In the genomic region with DNA sequence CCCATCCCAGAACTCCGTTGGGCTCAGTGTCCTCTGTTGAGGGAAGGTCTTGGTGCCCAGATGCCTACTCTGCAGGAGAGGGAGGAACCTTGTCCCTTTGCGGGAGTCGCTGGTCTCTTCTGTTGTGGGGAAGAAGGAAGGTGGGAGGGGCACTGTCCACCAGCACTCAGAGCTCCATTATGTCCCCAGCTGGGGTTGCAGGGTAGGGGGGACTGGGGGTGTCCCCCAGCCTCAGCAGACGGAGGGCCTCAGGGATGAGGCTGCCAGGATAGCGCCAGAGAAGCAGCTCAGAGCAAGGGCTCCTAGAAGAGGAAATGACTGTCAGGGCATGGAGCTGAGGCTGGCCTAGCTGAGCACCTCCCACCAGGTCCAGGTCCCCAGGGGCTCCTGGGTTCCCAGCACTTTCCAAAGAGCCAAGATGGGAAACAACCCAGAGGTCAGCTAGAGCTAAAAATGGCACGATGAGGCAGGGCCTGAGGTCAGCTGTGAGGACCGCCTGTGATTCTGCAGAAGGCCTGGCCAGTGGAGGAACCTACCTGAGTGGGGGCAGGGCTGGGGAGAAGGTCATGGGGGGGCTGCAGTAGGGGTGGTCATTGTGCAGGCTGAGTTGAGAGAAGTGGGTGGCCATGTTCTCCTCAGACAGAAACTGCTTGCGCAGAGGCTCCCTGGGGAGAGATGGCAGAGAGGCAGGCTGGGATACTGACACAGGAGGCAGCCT, we compare ENCODE assay signal across 8 cellular contexts. TPM values are rescaled to one million over a fixed set of nuclear protein-coding genes. Genes with fewer than 3 reads are reported as not detected.
DNase-seq lines count a peak whose midpoint lies in the region; ATAC-seq, FAIRE-seq and TF ChIP-seq lines count a peak whose summit lies in the region.

No MANE protein-coding gene starts in this region.

- peak overlapping the region; percentile 93 for H3K27ac ChIP-seq in subcutaneous abdominal adipose tissue (ENCODE audit: low read depth, low read length)

- peak overlapping the region; percentile 77 for H3K4me3 ChIP-seq in AG10803 (ENCODE audit: low read length)
- peak overlapping the region; percentile 48 to 82 (median 78) for H3K4me3 ChIP-seq in subcutaneous abdominal adipose tissue (ENCODE audit: low read depth in 1 of 5, low read length in 5 of 5)

- H3K9me3 ChIP-seq in subcutaneous abdominal adipose tissue (ENCODE audit: control insufficient read depth in 5 of 5, low read length in 5 of 5): no peaks in the 10 kb centered on the region

- no peak for ATAC-seq in activated naive CD8-positive, alpha-beta T cell treated with anti-CD3 and anti-CD28 coated beads, Interleukin-2, amount 10 ng/mL, durations not matched to agents 7 days and 5 days (ENCODE audit: low read depth)
- ATAC-seq in GM21526 (IDR thresholded peaks at IDR 0.05; ENCODE audit: low FRiP score, unreplicated experiment): no peak

- peaks cover 16% of the 10 kb centered on the region for H3K27me3 Mint-ChIP-seq in activated naive CD8-positive, alpha-beta T cell treated with anti-CD3 and anti-CD28 coated beads, Interleukin-2, amount 10 ng/mL, durations not matched to agents 7 days and 5 days

- H3K4me3 Mint-ChIP-seq in activated naive CD8-positive, alpha-beta T cell treated with anti-CD3 and anti-CD28 coated beads, Interleukin-2, amount 10 ng/mL, durations not matched to agents 7 days and 5 days: peak overlapping the region; percentile 87

- in situ Hi-C loops in GM13977 (cut with MboI; ENCODE audit: low pct_unique_long_range_greater_than_20kb, low sequenced_read_pairs, unreplicated experiment): no loop called here

- peaks cover 4 to 9% (median 8%) of the 10 kb centered on the region in 5 donors for H3K27me3 ChIP-seq in subcutaneous abdominal adipose tissue (ENCODE audit: control insufficient read depth in 5 of 5, insufficient read depth in 4 of 5, low read length in 5 of 5)

- POLR2A ChIA-PET in activated naive CD8-positive, alpha-beta T cell treated with anti-CD3 and anti-CD28 coated beads, Interleukin-2, amount 10 ng/mL, durations not matched to agents 7 days and 5 days (lab: Charles Lee): interaction anchor here (1.0 to 2.3 kb wide), 7 partner anchors 15 to 140 kb away, joined by 3 to 8 read pairs (median 5); partner anchors contain the start of genes FLYWCH2, IL32 and PKMYT1

- TF ChIP-seq CTCF in AG10803 (conservative IDR thresholded peaks at IDR 0.05; ENCODE audit: low read length) (no peak), GM13977 (IDR thresholded peaks at IDR 0.05; ENCODE audit: extremely low read depth, insufficient read depth, missing control alignments) (no peak)

- DNase-seq in AG10803 (ENCODE audit: low read depth) (peak; percentile 60), HTR-8/SVneo (ENCODE audit: insufficient read length, low spot score) (no peak), iris pigment epithelial cell (ENCODE audit: low read depth) (peak; percentile 12), GM13977 (ENCODE audit: low spot score) (no peak)
- no peak for DNase-seq in activated naive CD8-positive, alpha-beta T cell treated with anti-CD3 and anti-CD28 coated beads, Interleukin-2, amount 10 ng/mL, durations not matched to agents 7 days and 5 days
- no peak for DNase-seq in stimulated activated naive CD4-positive, alpha-beta T cell treated with Interleukin-2 at 50 U/mL for 16 hours (lab: John Stamatoyannopoulos, UW)

- H3K36me3 ChIP-seq in subcutaneous abdominal adipose tissue (ENCODE audit: control insufficient read depth in 5 of 5, insufficient read depth in 5 of 5, low read length in 5 of 5): peaks cover 0 to 19% (median 14%) of the 10 kb centered on the region in 5 donors

- H3K4me1 Mint-ChIP-seq in activated naive CD8-positive, alpha-beta T cell treated with anti-CD3 and anti-CD28 coated beads, Interleukin-2, amount 10 ng/mL, durations not matched to agents 7 days and 5 days: peaks cover 36% of the 10 kb centered on the region

- peak; percentile 33 for FAIRE-seq in HTR-8/SVneo (lab: Jason Lieb, UNC)

- peak overlapping the region; percentile 87 for H3K27ac Mint-ChIP-seq in activated naive CD8-positive, alpha-beta T cell treated with anti-CD3 and anti-CD28 coated beads, Interleukin-2, amount 10 ng/mL, durations not matched to agents 7 days and 5 days

- H3K36me3 Mint-ChIP-seq in activated naive CD8-positive, alpha-beta T cell treated with anti-CD3 and anti-CD28 coated beads, Interleukin-2, amount 10 ng/mL, durations not matched to agents 7 days and 5 days: peaks cover 10% of the 10 kb centered on the region

- peak overlapping the region; percentile 0 to 94 (median 72) for H3K9ac ChIP-seq in subcutaneous abdominal adipose tissue (ENCODE audit: low read length in 5 of 5)

- H3K4me1 ChIP-seq in subcutaneous abdominal adipose tissue (ENCODE audit: control insufficient read depth in 5 of 5, insufficient read depth in 5 of 5, low read length in 5 of 5): peaks cover 4 to 54% (median 45%) of the 10 kb centered on the region in 5 donors

- H3K9me3 Mint-ChIP-seq in activated naive CD8-positive, alpha-beta T cell treated with anti-CD3 and anti-CD28 coated beads, Interleukin-2, amount 10 ng/mL, durations not matched to agents 7 days and 5 days: no peaks in the 10 kb centered on the region

RNA-seq across cellular contexts. Expression of gene HCFC1R1, which starts 0.9 kb away (rescaled TPM):
- 10 to 100 TPM; 38.1 to 42.6 TPM for total RNA-seq in activated naive CD8-positive, alpha-beta T cell treated with anti-CD3 and anti-CD28 coated beads, Interleukin-2, amount 10 ng/mL, durations not matched to agents 7 days and 5 days

RNA-seq across cellular contexts. Expression of gene THOC6, which starts 1.0 kb away (rescaled TPM):
- 10 to 100 TPM; 36.3 to 36.9 TPM for total RNA-seq in activated naive CD8-positive, alpha-beta T cell treated with anti-CD3 and anti-CD28 coated beads, Interleukin-2, amount 10 ng/mL, durations not matched to agents 7 days and 5 days

RNA-seq across cellular contexts. Expression of gene TNFRSF12A, which starts 2.7 kb away (rescaled TPM):
- total RNA-seq in activated naive CD8-positive, alpha-beta T cell treated with anti-CD3 and anti-CD28 coated beads, Interleukin-2, amount 10 ng/mL, durations not matched to agents 7 days and 5 days: 1 to 10 TPM; 2.9 TPM

RNA-seq across cellular contexts. Expression of gene CLDN6, which starts 4.9 kb away (rescaled TPM):
- not detected for total RNA-seq in activated naive CD8-positive, alpha-beta T cell treated with anti-CD3 and anti-CD28 coated beads, Interleukin-2, amount 10 ng/mL, durations not matched to agents 7 days and 5 days

RNA-seq across cellular contexts. Expression of gene CLDN9, which starts 10.1 kb away (rescaled TPM):
- not detected for total RNA-seq in activated naive CD8-positive, alpha-beta T cell treated with anti-CD3 and anti-CD28 coated beads, Interleukin-2, amount 10 ng/mL, durations not matched to agents 7 days and 5 days

Comparison
In these comparisons a context has a peak if more than half of its experiments do, and no peak if none do; other contexts are left out.
1. DNase-seq: peak in AG10803 (single experiment) and iris pigment epithelial cell (single experiment); none in HTR-8/SVneo (single experiment), activated naive CD8-positive, alpha-beta T cell treated with anti-CD3 and anti-CD28 coated beads, Interleukin-2, amount 10 ng/mL, durations not matched to agents 7 days and 5 days (single experiment), GM13977 (single experiment) and stimulated activated naive CD4-positive, alpha-beta T cell treated with Interleukin-2 at 50 U/mL for 16 hours (single experiment).